In genomic region chr1:150152182-150152536, GRCh38 we compare ENCODE assay signal across 8 cellular contexts. TPM values are rescaled to one million over a fixed set of nuclear protein-coding genes. Genes with fewer than 3 reads are reported as not detected.
DNase-seq lines count a peak whose midpoint lies in the region; ATAC-seq and TF ChIP-seq lines count a peak whose summit lies in the region.

No MANE protein-coding gene starts in this region.

- peak overlapping the region; percentile 90 for H3K4me3 Mint-ChIP-seq in T-helper 1 cell treated with Interleukin-12 subunit alpha and Interleukin-12 subunit beta and Interleukin-4 antibody, amounts not matched to agents 30 μg/mL and 1 μg/mL, for 36 hours

- H3K9me3 ChIP-seq in gastrocnemius medialis = no peaks in the 10 kb centered on the region

- H3K9me3 Mint-ChIP-seq in T-helper 1 cell treated with Interleukin-12 subunit alpha and Interleukin-12 subunit beta and Interleukin-4 antibody, amounts not matched to agents 30 μg/mL and 1 μg/mL, for 36 hours = no peaks in the 10 kb centered on the region

- H3K27me3 Mint-ChIP-seq in T-helper 1 cell treated with Interleukin-12 subunit alpha and Interleukin-12 subunit beta and Interleukin-4 antibody, amounts not matched to agents 30 μg/mL and 1 μg/mL, for 36 hours (ENCODE audit: low read depth) = peaks cover 22% of the 10 kb centered on the region

- H3K27ac Mint-ChIP-seq in T-helper 1 cell treated with Interleukin-12 subunit alpha and Interleukin-12 subunit beta and Interleukin-4 antibody, amounts not matched to agents 30 μg/mL and 1 μg/mL, for 36 hours = peak overlapping the region; percentile 90

- H3K4me3 ChIP-seq in GM12865 (ENCODE audit: low read depth, low read length) (peak overlapping the region; percentile 66), fibroblast of villous mesenchyme (ENCODE audit: low read depth, low read length) (peak overlapping the region; percentile 82), gastrocnemius medialis (peak overlapping the region in 1 of 4 donors; percentile 84)

- no peak for TF ChIP-seq POLR2A in gastrocnemius medialis (IDR thresholded peaks at IDR 0.05)

- DNase-seq in GM12865 (ENCODE audit: low read depth) = no peak
- peak; percentile 21 for DNase-seq in fibroblast of villous mesenchyme (ENCODE audit: low read depth)
- no peak for DNase-seq in gastrocnemius medialis
- no peak for DNase-seq in LoVo (ENCODE audit: low spot score)
- DNase-seq in GM13976 (ENCODE audit: low spot score) = no peak

- peaks cover 24 to 44% of the 10 kb centered on the region in 2 donors for H3K4me1 ChIP-seq in gastrocnemius medialis

- no peak for ATAC-seq in gastrocnemius medialis
- ATAC-seq in GM21825 (IDR thresholded peaks at IDR 0.05; ENCODE audit: unreplicated experiment) = no peak
- ATAC-seq in HG02763 (IDR thresholded peaks at IDR 0.05; ENCODE audit: unreplicated experiment) = no peak

- peaks cover 48% of the 10 kb centered on the region for H3K36me3 Mint-ChIP-seq in T-helper 1 cell treated with Interleukin-12 subunit alpha and Interleukin-12 subunit beta and Interleukin-4 antibody, amounts not matched to agents 30 μg/mL and 1 μg/mL, for 36 hours (ENCODE audit: low read depth)

- intact Hi-C loops in gastrocnemius medialis (cut with DNase I; ENCODE audit: low total_unique reads) = loop anchor here (5.0 kb wide), 1 partner anchor 85 kb away; the partner anchor contains the start of gene VPS45

- peak overlapping the region; percentile 90 to 94 (median 90) for H3K27ac ChIP-seq in gastrocnemius medialis

- no peaks in the 10 kb centered on the region for H3K27me3 ChIP-seq in gastrocnemius medialis

- TF ChIP-seq CTCF in GM12865 (IDR thresholded peaks at IDR 0.05; ENCODE audit: insufficient read depth, low read depth, low read length, missing control alignments) (no peak), fibroblast of villous mesenchyme (IDR thresholded peaks at IDR 0.05; ENCODE audit: insufficient read depth, low read depth, low read length) (no peak), gastrocnemius medialis (IDR thresholded peaks at IDR 0.05 in 4 of 5, conservative IDR thresholded peaks at IDR 0.05 in 1 of 5) (no peak), GM13976 (IDR thresholded peaks at IDR 0.05; ENCODE audit: borderline replicate concordance, control extremely low read depth, extremely low read depth, insufficient read depth, missing control alignments) (no peak)

- H3K36me3 ChIP-seq in gastrocnemius medialis = peaks cover 0 to 37% of the 10 kb centered on the region in 2 donors

- in situ Hi-C loops in gastrocnemius medialis (cut with MboI; ENCODE audit: low sequenced_read_pairs in 4 of 4) (no loop called here), GM13976 (cut with MboI; ENCODE audit: low sequenced_read_pairs, unreplicated experiment) (loop anchor here (25.0 kb wide), 1 partner anchor 190 kb away; no protein-coding TSS in a partner anchor)

- H3K4me1 Mint-ChIP-seq in T-helper 1 cell treated with Interleukin-12 subunit alpha and Interleukin-12 subunit beta and Interleukin-4 antibody, amounts not matched to agents 30 μg/mL and 1 μg/mL, for 36 hours (ENCODE audit: low read depth) = peaks cover 39% of the 10 kb centered on the region

RNA-seq across cellular contexts. Expression of gene PLEKHO1, which starts 2.4 kb away (rescaled TPM):
- total RNA-seq in fibroblast of villous mesenchyme (43.2 and 99.9 TPM in 2 replicates), gastrocnemius medialis (10 to 100 TPM; 24.3 to 57.7 (median 40.4) TPM)
